ENCODE assay signal across 11 cellular contexts in genomic region chr13:80469841-80470378, GRCh38.
DNase-seq lines count a peak whose midpoint lies in the region; ATAC-seq and TF ChIP-seq lines count a peak whose summit lies in the region.
"Had no signal": no experiment of that assay in that cellular context is flagged by ENCODE, and none has a peak within 500 bp of the region (broad histone marks: within the 10 kb centered on the region; RNA-seq: fewer than 3 reads in every experiment).

No MANE protein-coding gene starts in this region.

- intact Hi-C loops in cardiac septum (cut with DNase I), result loop anchor here (5.0 to 10.0 kb wide), 3 partner anchors 77 to 455 kb away; partner anchors contain the start of gene SPRY2

- no peak for TF ChIP-seq CTCF in retinal pigment epithelial cell (conservative IDR thresholded peaks at IDR 0.05; ENCODE audit: low read depth, low read length)

- DNase-seq in G401 (ENCODE audit: low spot score) (peak; percentile 62), amniotic epithelial cell (ENCODE audit: low read depth) (peak; percentile 91), cardiac septum (ENCODE audit: low spot score) (peak; percentile 83), retinal pigment epithelial cell (ENCODE audit: low read depth) (peak; percentile 55), NCI-H1417 (lab: John Stamatoyannopoulos, UW) (no peak), NCI-H2227 (lab: John Stamatoyannopoulos, UW; ENCODE audit: unreplicated experiment) (no peak)
- no peak for DNase-seq in activated CD4-positive, alpha-beta T cell treated with anti-CD3 and anti-CD28 coated beads for 1 hour
- DNase-seq: activated CD4-positive, alpha-beta T cell treated with anti-CD3 and anti-CD28 coated beads, Interleukin-2, amount 50 U/mL, for 48 hours; NCI-H1436 treated with DMSO at 0.1 percent for 48 hours had no signal

- in situ Hi-C loops in G401 (cut with HindIII; ENCODE audit: low sequenced_read_pairs), result no loop called here

- no peak for ATAC-seq in HG03469 (IDR thresholded peaks at IDR 0.05; ENCODE audit: unreplicated experiment)
- ATAC-seq: HCT116 had no signal

- no peak overlapping the region for H3K4me3 ChIP-seq in retinal pigment epithelial cell (ENCODE audit: low read length)

Comparison
In these comparisons a context has a peak if more than half of its experiments do, and no peak if none do; other contexts are left out.
1. DNase-seq: peak in G401 (single experiment), amniotic epithelial cell (single experiment), cardiac septum (single experiment) and retinal pigment epithelial cell (single experiment); none in activated CD4-positive, alpha-beta T cell treated with anti-CD3 and anti-CD28 coated beads for 1 hour (single experiment), NCI-H1417 (0 of 3) and NCI-H2227 (single experiment).